17 cellular contexts compared by ENCODE assay signal in the genomic region with DNA sequence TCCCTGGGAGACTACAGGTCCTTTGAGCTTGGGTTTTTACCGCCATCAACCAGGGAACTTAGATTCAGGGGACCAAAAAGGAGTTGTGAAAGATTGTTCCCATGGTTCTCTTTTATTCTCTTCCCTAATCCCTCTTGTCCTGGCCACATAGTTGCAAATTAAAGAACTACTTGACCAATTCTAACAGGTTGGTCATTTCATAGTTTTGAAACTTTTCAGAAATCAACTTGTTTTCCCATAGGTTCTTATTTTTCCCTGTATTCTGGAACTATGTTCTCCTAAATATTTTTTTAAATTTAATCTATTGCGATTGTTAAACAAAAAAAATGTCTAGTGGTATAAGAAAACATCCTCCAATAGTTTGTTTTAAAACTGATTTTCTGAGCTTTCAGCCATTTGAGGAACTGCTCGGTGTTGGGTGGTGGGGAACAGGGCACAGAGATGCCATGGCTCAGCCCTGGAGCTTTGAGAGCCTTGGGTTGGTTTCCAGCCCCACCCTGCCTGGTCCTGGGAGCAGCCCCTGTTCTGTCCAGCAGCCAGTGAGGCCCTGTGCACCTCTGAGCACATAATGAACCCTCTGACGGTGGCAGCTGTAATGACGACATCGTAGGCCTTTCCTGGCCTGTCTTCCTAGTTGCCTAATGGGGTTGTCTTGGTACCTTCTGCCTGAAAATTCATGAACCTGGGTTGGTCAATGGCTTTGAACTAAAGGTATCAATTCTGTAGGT. TPM values are rescaled to one million over a fixed set of nuclear protein-coding genes. Genes with fewer than 3 reads are reported as not detected.
A peak's percentile ranks its signal among the peaks of the same experiment; 100 is the strongest.
DNase-seq lines count a peak whose midpoint lies in the region; ATAC-seq and TF ChIP-seq lines count a peak whose summit lies in the region.
"Had no signal": no experiment of that assay in that cellular context is flagged by ENCODE, and none has a peak within 500 bp of the region (broad histone marks: within the 10 kb centered on the region; RNA-seq: fewer than 3 reads in every experiment).

No MANE protein-coding gene starts in this region.

- CTCF ChIA-PET in OCI-LY7 (lab: Charles Lee; ENCODE audit: unreplicated experiment): interaction anchor here (0.8 kb wide), 1 partner anchor 10 kb away, joined by 3 read pairs; no protein-coding TSS in a partner anchor

- BruUV-seq in OCI-LY7 (replicated peaks; lab: Mats Ljungman, UMichigan): no TSS peak

- H3K4me2 ChIP-seq in OCI-LY7 (ENCODE audit: low read length): peak overlapping the region; percentile 85

- no peaks in the 10 kb centered on the region for H4K20me1 ChIP-seq in OCI-LY7 (ENCODE audit: insufficient read depth, low read length)

- intact Hi-C loops in OCI-LY7 (cut with micrococcal nuclease; ENCODE audit: unreplicated experiment) (loop anchor here (1.0 to 5.0 kb wide), 3 partner anchors 14 to 182 kb away; no protein-coding TSS in a partner anchor), upper lobe of right lung (cut with DNase I) (no loop called here), psoas muscle (cut with DNase I) (no loop called here)

- peak overlapping the region; percentile 8 for H3K27ac Mint-ChIP-seq in activated naive CD4-positive, alpha-beta T cell treated with anti-CD3 and anti-CD28 coated beads, Interleukin-2, amount 50 U/mL, for 24 hours

- peak overlapping the region; percentile 78; the same call in 1 of the 2 replicates for H2AFZ ChIP-seq in OCI-LY7 (ENCODE audit: low read length)

- peaks cover 27% of the 10 kb centered on the region for H3K4me1 Mint-ChIP-seq in activated naive CD4-positive, alpha-beta T cell treated with anti-CD3 and anti-CD28 coated beads, Interleukin-2, amount 50 U/mL, for 24 hours

- peaks cover 14% of the 10 kb centered on the region; the same call in 1 of the 2 replicates for H3K36me3 ChIP-seq in OCI-LY7 (ENCODE audit: insufficient read depth, low read length)
- peaks cover 0 to 14% of the 10 kb centered on the region in 2 donors for H3K36me3 ChIP-seq in lung (ENCODE audit: control insufficient read depth in 2 of 2, insufficient read depth in 2 of 2, low read length in 2 of 2)
- H3K36me3 ChIP-seq in upper lobe of right lung: peaks cover 21% of the 10 kb centered on the region
- H3K36me3 ChIP-seq in psoas muscle (ENCODE audit: insufficient read depth in 1 of 2, low read depth in 1 of 2): peaks cover 0 to 3% of the 10 kb centered on the region in 2 donors
- H3K36me3 ChIP-seq: ovary, SJCRH30, uterus had no signal

- ATAC-seq in lung (ENCODE audit: insufficient read depth, low FRiP score) (no peak), upper lobe of right lung (no peak), GM19035 (IDR thresholded peaks at IDR 0.05; ENCODE audit: unreplicated experiment) (no peak), psoas muscle (no peak)
- ATAC-seq: body of pancreas, esophagus mucosa had no signal

- peaks cover 3% of the 10 kb centered on the region for H3K36me3 Mint-ChIP-seq in activated naive CD4-positive, alpha-beta T cell treated with anti-CD3 and anti-CD28 coated beads, Interleukin-2, amount 50 U/mL, for 24 hours

- H3K4me1 ChIP-seq in OCI-LY7 (ENCODE audit: insufficient read depth, low read length, poor library complexity, severe bottlenecking): peaks cover 56% of the 10 kb centered on the region
- H3K4me1 ChIP-seq in lung (ENCODE audit: control insufficient read depth in 2 of 2, insufficient read depth in 2 of 2, low read length in 2 of 2): peaks cover 0 to 4% of the 10 kb centered on the region in 2 donors
- no peaks in the 10 kb centered on the region for H3K4me1 ChIP-seq in upper lobe of right lung
- H3K4me1 ChIP-seq in psoas muscle: no peaks in the 10 kb centered on the region
- H3K4me1 ChIP-seq: body of pancreas, SJCRH30, uterus had no signal

- no peaks in the 10 kb centered on the region for H3K9me3 Mint-ChIP-seq in activated naive CD4-positive, alpha-beta T cell treated with anti-CD3 and anti-CD28 coated beads, Interleukin-2, amount 50 U/mL, for 24 hours

- H3K9me3 ChIP-seq in OCI-LY7 (ENCODE audit: low read length): no peaks in the 10 kb centered on the region
- H3K9me3 ChIP-seq in lung (ENCODE audit: control insufficient read depth in 2 of 2, insufficient read depth in 1 of 2, low read length in 1 of 2): no peaks in the 10 kb centered on the region
- H3K9me3 ChIP-seq in upper lobe of right lung: no peaks in the 10 kb centered on the region
- H3K9me3 ChIP-seq in psoas muscle: no peaks in the 10 kb centered on the region
- H3K9me3 ChIP-seq: body of pancreas, ovary, SJCRH30, uterus had no signal

- H3K27ac ChIP-seq in OCI-LY7 (ENCODE audit: low read depth, low read length, poor library complexity, severe bottlenecking) (peak overlapping the region; percentile 46), lung (ENCODE audit: low read depth in 1 of 2, low read length in 1 of 2) (no peak overlapping the region), upper lobe of right lung (peak overlapping the region; percentile 47), psoas muscle (no peak overlapping the region)
- H3K27ac ChIP-seq: body of pancreas, ovary, SJCRH30, uterus had no signal

- H3K4me3 Mint-ChIP-seq in activated naive CD4-positive, alpha-beta T cell treated with anti-CD3 and anti-CD28 coated beads, Interleukin-2, amount 50 U/mL, for 24 hours: no peak overlapping the region

- POLR2A ChIA-PET in OCI-LY7 (lab: Charles Lee): interaction anchor here (0.6 to 2.5 kb wide), 12 partner anchors 8 to 250 kb away, joined by 3 to 24 read pairs (median 5); a partner anchor contains a TSS

- no peaks in the 10 kb centered on the region for H3K27me3 Mint-ChIP-seq in activated naive CD4-positive, alpha-beta T cell treated with anti-CD3 and anti-CD28 coated beads, Interleukin-2, amount 50 U/mL, for 24 hours

- no peaks in the 10 kb centered on the region for H3K27me3 ChIP-seq in lung (ENCODE audit: control insufficient read depth, insufficient read depth)
- H3K27me3 ChIP-seq in upper lobe of right lung: no peaks in the 10 kb centered on the region
- H3K27me3 ChIP-seq in psoas muscle (ENCODE audit: insufficient read depth in 3 of 3, low read length in 2 of 3): no peaks in the 10 kb centered on the region
- H3K27me3 ChIP-seq: body of pancreas, ovary, SJCRH30, uterus had no signal

- DNase-seq in activated naive CD4-positive, alpha-beta T cell treated with anti-CD3 and anti-CD28 coated beads, Interleukin-2, amount 50 U/mL, for 16 hours: no peak
- DNase-seq in OCI-LY7 (ENCODE audit: low spot score) (no peak), lung (ENCODE audit: low spot score) (no peak), upper lobe of right lung (no peak), NCI-H1930 (lab: John Stamatoyannopoulos, UW) (no peak), psoas muscle (no peak)
- DNase-seq: activated CD4-positive, alpha-beta T cell treated with anti-CD3 and anti-CD28 coated beads, Interleukin-2, amount 50 U/mL, for 1 hour; body of pancreas; midbrain; NCI-H446 treated with DMSO at 0.1 percent for 48 hours; ovary; SJCRH30; stimulated activated naive CD8-positive, alpha-beta T cell treated with anti-CD3 and anti-CD28 coated beads, Interleukin-15, Interleukin-2, amounts not matched to agents 100 U/mL and 50 U/mL, for 24 hours; uterus had no signal

- H3K4me3 ChIP-seq in OCI-LY7 (ENCODE audit: low read depth, low read length, poor library complexity, severe bottlenecking) (peak overlapping the region; percentile 71), lung (peak overlapping the region; percentile 8), upper lobe of right lung (peak overlapping the region; percentile 44), psoas muscle (no peak overlapping the region)
- H3K4me3 ChIP-seq: body of pancreas, ovary, SJCRH30, uterus had no signal

- TF ChIP-seq CTCF in OCI-LY7 (conservative IDR thresholded peaks at IDR 0.05; ENCODE audit: low read length) (no peak), lung (IDR thresholded peaks at IDR 0.05; ENCODE audit: control extremely low read depth, extremely low read depth) (no peak), upper lobe of right lung (IDR thresholded peaks at IDR 0.05) (no peak), psoas muscle (IDR thresholded peaks at IDR 0.05) (no peak)

- peaks cover 36% of the 10 kb centered on the region; the same call in 1 of the 2 replicates for H3K79me2 ChIP-seq in OCI-LY7 (ENCODE audit: insufficient read depth, low read depth, low read length)

- WGBS in lung, 2 donors: 43 to 67% methylated on average over 6 of the region's 6 CpGs
- 71 to 75% (median 75%) methylated on average over 6 of the region's 6 CpGs for WGBS in psoas muscle, 3 donors

- H3K9me2 ChIP-seq in OCI-LY7 (ENCODE audit: insufficient read depth, low read length): no peaks in the 10 kb centered on the region

RNA-seq across cellular contexts. Expression of a gene that starts 53.5 kb away (rescaled TPM):
- 52.9 and 69.2 TPM in 2 replicates for total RNA-seq in OCI-LY7 (2014; rRNA removed; shearing (Covaris generic))
- 46.2 and 50.5 TPM in 2 replicates for total RNA-seq in OCI-LY7 (2022)
- total RNA-seq in lung: 10 to 100 TPM; 17.1 to 30.1 TPM
- polyA plus RNA-seq in lung: 10 to 100 TPM; 19.8 to 20.1 TPM
- total RNA-seq in upper lobe of right lung: 18.1 TPM
- total RNA-seq in psoas muscle: 10 to 100 TPM in 3 of 4 donors, 1 to 10 TPM in 1; 9.4 to 12.0 (median 10.3) TPM
- polyA plus RNA-seq in psoas muscle: 10 to 100 TPM; 14.8 to 19.4 (median 17.4) TPM

Comparison
In these comparisons a context has a peak if more than half of its experiments do, and no peak if none do; other contexts are left out.
1. H3K27ac ChIP-seq: peak in OCI-LY7 (single experiment) and upper lobe of right lung (single experiment); none in lung (0 of 2) and psoas muscle (single experiment).